In the genomic region with DNA sequence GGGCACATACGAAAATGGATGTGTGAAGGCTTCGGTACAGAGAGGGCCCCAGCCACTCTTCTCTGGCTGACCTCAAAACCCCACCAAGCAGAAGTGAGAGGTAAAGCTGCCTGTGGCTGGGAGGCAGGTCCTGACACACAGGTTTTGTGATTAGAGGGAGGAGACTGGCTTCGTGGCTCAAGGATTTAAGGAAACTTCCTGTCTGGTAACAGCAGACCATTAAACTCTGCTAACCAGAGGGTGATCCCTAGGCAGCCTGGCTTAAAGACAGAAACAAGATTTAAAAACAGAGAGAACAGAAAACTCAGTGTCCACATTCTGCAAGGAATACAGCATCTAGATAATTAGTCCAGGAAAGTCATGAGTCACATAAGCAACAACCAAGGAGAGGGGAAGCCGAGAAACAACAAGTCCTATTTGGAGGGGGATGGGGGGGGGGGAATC, we compare ENCODE assay signal across 13 cellular contexts.
DNase-seq lines count a peak whose midpoint lies in the region; ATAC-seq, FAIRE-seq and TF ChIP-seq lines count a peak whose summit lies in the region.
"Had no signal": no experiment of that assay in that cellular context is flagged by ENCODE, and none has a peak within 500 bp of the region (broad histone marks: within the 10 kb centered on the region; RNA-seq: fewer than 3 reads in every experiment).

No MANE protein-coding gene starts in this region.

- TF ChIP-seq POLR2A in GM12891 (IDR thresholded peaks at IDR 0.05; ENCODE audit: low read depth, low read length), result no peak

- H3K79me2 ChIP-seq in Karpas-422 (ENCODE audit: low read length), result peaks cover 7% of the 10 kb centered on the region; the same call in 1 of the 2 replicates

- no peak overlapping the region for H3K4me2 ChIP-seq in Karpas-422 (ENCODE audit: low read depth, low read length, poor library complexity, severe bottlenecking)
- H3K4me2 ChIP-seq: neural progenitor cell had no signal

- H3K27me3 Mint-ChIP-seq in natural killer cell (ENCODE audit: low read depth in 2 of 2), result no peaks in the 10 kb centered on the region
- H3K27me3 Mint-ChIP-seq: central memory CD8-positive, alpha-beta T cell had no signal

- no peak overlapping the region for H3K9ac ChIP-seq in Karpas-422 (ENCODE audit: low read length)
- H3K9ac ChIP-seq: neural progenitor cell had no signal

- no peak overlapping the region for H3K4me3 ChIP-seq in Karpas-422 (ENCODE audit: low read length)
- H3K4me3 ChIP-seq: neural progenitor cell had no signal

- FAIRE-seq in GM12891 (lab: Jason Lieb, UNC), result peak; percentile 28

- no peak overlapping the region for H3K4me3 Mint-ChIP-seq in natural killer cell
- H3K4me3 Mint-ChIP-seq: central memory CD8-positive, alpha-beta T cell; neural progenitor cell had no signal

- no peaks in the 10 kb centered on the region; the same call in 1 of the 2 replicates for H3K9me3 ChIP-seq in Karpas-422 (ENCODE audit: low read length)

- peaks cover 52% of the 10 kb centered on the region for H3K36me3 ChIP-seq in Karpas-422 (ENCODE audit: insufficient read depth, low read length)

- no peaks in the 10 kb centered on the region for H3K27me3 ChIP-seq in Karpas-422 (ENCODE audit: low read length)
- H3K27me3 ChIP-seq: neural progenitor cell had no signal

- no peaks in the 10 kb centered on the region for H3K4me1 ChIP-seq in Karpas-422 (ENCODE audit: low read length)
- H3K4me1 ChIP-seq: neural progenitor cell had no signal

- no peak overlapping the region for H3K27ac Mint-ChIP-seq in natural killer cell
- H3K27ac Mint-ChIP-seq: neural progenitor cell had no signal

- no peak overlapping the region for H2AFZ ChIP-seq in Karpas-422 (ENCODE audit: low read length)
- H2AFZ ChIP-seq: neural progenitor cell had no signal

- DNase-seq in GM12891 (ENCODE audit: insufficient read length, low spot score), result peak; percentile 61
- DNase-seq in iris pigment epithelial cell (ENCODE audit: low read depth), result peak; percentile 26
- no peak for DNase-seq in SHP77 treated with DMSO at 0.1 percent for 48 hours (lab: John Stamatoyannopoulos, UW)
- no peak for DNase-seq in natural killer cell
- DNase-seq in SKM-1 (lab: John Stamatoyannopoulos, UW; ENCODE audit: unreplicated experiment), result no peak
- DNase-seq in Karpas-422, result no peak
- DNase-seq: Calu3, NCI-H226, SW 1271 had no signal

- peaks cover 0 to 6% of the 10 kb centered on the region in 2 donors for H3K4me1 Mint-ChIP-seq in natural killer cell
- H3K4me1 Mint-ChIP-seq: neural progenitor cell had no signal

- peaks cover 32% of the 10 kb centered on the region for H3K36me3 Mint-ChIP-seq in natural killer cell

- ATAC-seq in GM21423 (IDR thresholded peaks at IDR 0.05; ENCODE audit: unreplicated experiment) (peak; percentile 96), HG03442 (IDR thresholded peaks at IDR 0.05; ENCODE audit: unreplicated experiment) (peak; percentile 90), natural killer cell (no peak)

- TF ChIP-seq CTCF in natural killer cell (IDR thresholded peaks at IDR 0.05), result no peak

- intact Hi-C loops in natural killer cell (cut with micrococcal nuclease), result no loop called here

- H3K9me2 ChIP-seq in Karpas-422 (replicated peaks; ENCODE audit: insufficient read depth, low read length), result no peaks in the 10 kb centered on the region

- H3K9me3 Mint-ChIP-seq in natural killer cell, result peaks cover 15 to 18% of the 10 kb centered on the region in 2 donors

- no peaks in the 10 kb centered on the region for H4K20me1 ChIP-seq in Karpas-422 (ENCODE audit: insufficient read depth, low read depth, low read length)

- H3K27ac ChIP-seq in Karpas-422 (ENCODE audit: low read length), result no peak overlapping the region
- H3K27ac ChIP-seq: neural progenitor cell had no signal

TF ChIP-seq in GM12891, 5 proteins besides CTCF, POLR2A, EP300 and RAD21:
- TF ChIP-seq POU2F2 (IDR thresholded peaks at IDR 0.05; ENCODE audit: low read depth, low read length), result no peak
- TF ChIP-seq SPI1 (IDR thresholded peaks at IDR 0.05; ENCODE audit: low read depth, low read length), result peak; percentile 84

Comparison
In these comparisons a context has a peak if more than half of its experiments do, and no peak if none do; other contexts are left out.
1. DNase-seq: peak in GM12891 (single experiment) and iris pigment epithelial cell (single experiment); none in SHP77 treated with DMSO at 0.1 percent for 48 hours (single experiment), natural killer cell (single experiment), SKM-1 (single experiment) and Karpas-422 (single experiment).
2. ATAC-seq: peak in GM21423 (single experiment) and HG03442 (single experiment); none in natural killer cell (0 of 3).